In the genomic region with DNA sequence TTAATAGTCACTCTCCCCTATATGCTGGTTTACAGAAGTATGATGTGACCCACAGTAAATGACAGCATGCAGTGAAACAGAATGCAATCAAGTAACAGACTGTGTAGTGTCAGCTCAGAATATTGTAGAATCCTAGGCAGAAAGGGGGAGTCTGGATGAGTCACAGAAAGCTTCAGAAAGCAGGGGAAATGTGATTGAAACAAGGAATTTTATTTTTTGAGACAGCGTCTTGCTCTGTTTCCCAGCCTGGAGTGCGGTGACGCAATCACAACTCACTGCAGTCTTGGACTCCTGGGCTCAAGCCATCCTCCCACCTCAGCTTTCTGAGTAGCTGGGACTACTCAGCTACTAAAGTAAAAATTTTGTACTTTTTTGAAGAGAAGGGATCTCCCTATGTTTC, we compare ENCODE assay signal across 19 cellular contexts.
A peak's percentile ranks its signal among the peaks of the same experiment; 100 is the strongest.
DNase-seq lines count a peak whose midpoint lies in the region; ATAC-seq, FAIRE-seq and TF ChIP-seq lines count a peak whose summit lies in the region.
"Had no signal": no experiment of that assay in that cellular context is flagged by ENCODE, and none has a peak within 500 bp of the region (broad histone marks: within the 10 kb centered on the region; RNA-seq: fewer than 3 reads in every experiment).

No MANE protein-coding gene starts in this region.

- H4K20me1 ChIP-seq in astrocyte (ENCODE audit: insufficient read depth, low read length): no peaks in the 10 kb centered on the region
- H4K20me1 ChIP-seq in smooth muscle cell (ENCODE audit: low read depth): no peaks in the 10 kb centered on the region

- H3K27me3 Mint-ChIP-seq in astrocyte (ENCODE audit: low read depth, unreplicated experiment): no peaks in the 10 kb centered on the region
- peaks cover 0 to under 1% of the 10 kb centered on the region in 2 donors for H3K27me3 Mint-ChIP-seq in stimulated activated naive B cell treated with anti-CD40 and anti-IgM and Interleukin-4, amounts not matched to agents 10 μg/mL and 1 μg/mL and 100 μg/mL, for 72 hours

- no peaks in the 10 kb centered on the region for H3K4me1 Mint-ChIP-seq in astrocyte (ENCODE audit: low read depth, unreplicated experiment)
- no peaks in the 10 kb centered on the region for H3K4me1 Mint-ChIP-seq in stimulated activated naive B cell treated with anti-CD40 and anti-IgM and Interleukin-4, amounts not matched to agents 10 μg/mL and 1 μg/mL and 100 μg/mL, for 72 hours

- H3K9me3 ChIP-seq in astrocyte (ENCODE audit: insufficient read depth, low read depth, low read length): no peaks in the 10 kb centered on the region
- H3K9me3 ChIP-seq in right atrium auricular region: no peaks in the 10 kb centered on the region
- no peaks in the 10 kb centered on the region for H3K9me3 ChIP-seq in smooth muscle cell (replicated peaks; ENCODE audit: low read depth)
- H3K9me3 ChIP-seq: SK-N-SH had no signal

- H3K4me3 Mint-ChIP-seq in astrocyte (ENCODE audit: unreplicated experiment): no peak overlapping the region
- no peak overlapping the region for H3K4me3 Mint-ChIP-seq in stimulated activated naive B cell treated with anti-CD40 and anti-IgM and Interleukin-4, amounts not matched to agents 10 μg/mL and 1 μg/mL and 100 μg/mL, for 72 hours
- H3K4me3 Mint-ChIP-seq: activated T-cell treated with anti-CD3 and anti-CD28 coated beads, Interleukin-2, amount 50 U/mL, for 4 hours had no signal

- H2AFZ ChIP-seq in astrocyte (ENCODE audit: low read depth, low read length) (no peak overlapping the region), smooth muscle cell (ENCODE audit: low read depth) (no peak overlapping the region)
- H2AFZ ChIP-seq: parathyroid adenoma had no signal

- peak; percentile 24 for DNase-seq in HT1080 (ENCODE audit: low read depth)
- DNase-seq in astrocyte (ENCODE audit: low read depth): peak; percentile 40
- DNase-seq in right atrium auricular region (ENCODE audit: low spot score): peak; percentile 73
- DNase-seq in smooth muscle cell (lab: John Stamatoyannopoulos, UW; ENCODE audit: unreplicated experiment): peak; percentile 8
- DNase-seq in stimulated activated naive B cell treated with anti-CD40 and anti-IgM and Interleukin-4, amounts not matched to agents 10 μg/mL and 1 μg/mL and 100 μg/mL, for 72 hours: no peak
- DNase-seq: activated CD4-positive, alpha-beta T cell treated with anti-CD3 and anti-CD28 coated beads, Interleukin-2, amount 50 U/mL, for 4 hours; activated T-cell treated with anti-CD3 and anti-CD28 coated beads, Interleukin-2, amount 50 U/mL, for 4 hours; C1 segment of cervical spinal cord; DMS53; Kasumi-1; NCI-H1694 treated with DMSO at 0.1 percent for 48 hours; NCI-H510A; PC-3; SK-N-SH had no signal

- H3K4me1 ChIP-seq in astrocyte (ENCODE audit: insufficient read depth, low read length): no peaks in the 10 kb centered on the region
- H3K4me1 ChIP-seq in right atrium auricular region: no peaks in the 10 kb centered on the region
- H3K4me1 ChIP-seq in smooth muscle cell (ENCODE audit: low read depth): no peaks in the 10 kb centered on the region
- H3K4me1 ChIP-seq: parathyroid adenoma had no signal

- no peak for FAIRE-seq in astrocyte (lab: Jason Lieb, UNC)
- FAIRE-seq: TTC549 had no signal

- no peaks in the 10 kb centered on the region for H3K36me3 Mint-ChIP-seq in astrocyte (ENCODE audit: low read depth, unreplicated experiment)
- no peaks in the 10 kb centered on the region for H3K36me3 Mint-ChIP-seq in stimulated activated naive B cell treated with anti-CD40 and anti-IgM and Interleukin-4, amounts not matched to agents 10 μg/mL and 1 μg/mL and 100 μg/mL, for 72 hours

- H3K36me3 ChIP-seq in astrocyte (ENCODE audit: insufficient read depth, low read length) (no peaks in the 10 kb centered on the region), right atrium auricular region (no peaks in the 10 kb centered on the region), smooth muscle cell (ENCODE audit: low read depth) (no peaks in the 10 kb centered on the region)

- no peak for ATAC-seq in stimulated activated naive B cell treated with anti-CD40 and anti-IgM and Interleukin-4, amounts not matched to agents 10 μg/mL and 1 μg/mL and 100 μg/mL, for 72 hours (replicated peaks)
- ATAC-seq in SK-N-SH treated with all-trans-retinoic acid at 6 μM for 48 hours (no peak), GM19395 (IDR thresholded peaks at IDR 0.05; ENCODE audit: unreplicated experiment) (no peak)
- ATAC-seq: activated T-cell treated with anti-CD3 and anti-CD28 coated beads, Interleukin-2, amount 50 U/mL, for 4 hours; PC-3 had no signal

- H3K79me2 ChIP-seq in astrocyte (ENCODE audit: insufficient read depth, low read length): no peaks in the 10 kb centered on the region
- no peaks in the 10 kb centered on the region for H3K79me2 ChIP-seq in smooth muscle cell (ENCODE audit: low read depth)
- H3K79me2 ChIP-seq: parathyroid adenoma had no signal

- H3K27ac ChIP-seq in astrocyte (ENCODE audit: low read depth, low read length): no peak overlapping the region
- no peak overlapping the region for H3K27ac ChIP-seq in right atrium auricular region
- peak overlapping the region; percentile 14 for H3K27ac ChIP-seq in smooth muscle cell (ENCODE audit: low read depth)
- H3K27ac ChIP-seq: epithelial cell of prostate, parathyroid adenoma had no signal

- TF ChIP-seq CTCF in astrocyte (IDR thresholded peaks at IDR 0.05; ENCODE audit: insufficient read depth, low read depth, low read length): no peak
- no peak for TF ChIP-seq CTCF in right atrium auricular region (IDR thresholded peaks at IDR 0.05)
- TF ChIP-seq CTCF in smooth muscle cell (IDR thresholded peaks at IDR 0.05; ENCODE audit: borderline replicate concordance, insufficient read depth, poor library complexity, severe bottlenecking): no peak

- H3K4me2 ChIP-seq in astrocyte (ENCODE audit: low read length) (no peak overlapping the region), smooth muscle cell (peak overlapping the region; percentile 27)
- H3K4me2 ChIP-seq: SK-N-SH had no signal

- H3K9ac ChIP-seq in astrocyte (ENCODE audit: low read length) (no peak overlapping the region), smooth muscle cell (ENCODE audit: low read depth) (no peak overlapping the region)
- H3K9ac ChIP-seq: parathyroid adenoma, SK-N-SH had no signal

- H3K27me3 ChIP-seq in astrocyte (ENCODE audit: insufficient read depth, low read length) (no peaks in the 10 kb centered on the region), right atrium auricular region (no peaks in the 10 kb centered on the region), smooth muscle cell (ENCODE audit: low read depth) (no peaks in the 10 kb centered on the region)

- H3F3A ChIP-seq in smooth muscle cell (ENCODE audit: low read depth): no peaks in the 10 kb centered on the region

- no peaks in the 10 kb centered on the region for H3K9me3 Mint-ChIP-seq in astrocyte (ENCODE audit: unreplicated experiment)
- H3K9me3 Mint-ChIP-seq in stimulated activated naive B cell treated with anti-CD40 and anti-IgM and Interleukin-4, amounts not matched to agents 10 μg/mL and 1 μg/mL and 100 μg/mL, for 72 hours: peaks cover 0 to 3% of the 10 kb centered on the region in 2 donors
- H3K9me3 Mint-ChIP-seq: activated T-cell treated with anti-CD3 and anti-CD28 coated beads, Interleukin-2, amount 50 U/mL, for 4 hours had no signal

- no peak overlapping the region for H3K4me3 ChIP-seq in astrocyte (ENCODE audit: insufficient read depth, low read depth, low read length)
- H3K4me3 ChIP-seq in right atrium auricular region: no peak overlapping the region
- H3K4me3 ChIP-seq in smooth muscle cell: no peak overlapping the region

- 46% methylated on average over 3 of the region's 3 CpGs for WGBS in smooth muscle cell (ENCODE audit: low lambda C conversion rate)

- no peak overlapping the region for H3K27ac Mint-ChIP-seq in astrocyte (ENCODE audit: unreplicated experiment)
- H3K27ac Mint-ChIP-seq in stimulated activated naive B cell treated with anti-CD40 and anti-IgM and Interleukin-4, amounts not matched to agents 10 μg/mL and 1 μg/mL and 100 μg/mL, for 72 hours: no peak overlapping the region

TF ChIP-seq in SK-N-SH treated with all-trans-retinoic acid at 6 μM for 48 hours, 23 proteins besides CTCF, POLR2A, EP300 and RAD21:
- TF ChIP-seq PPARA (CRISPR knock-in tag; IDR thresholded peaks at IDR 0.05; ENCODE audit: borderline replicate concordance): no peak
- no peak for TF ChIP-seq ZNF70 (CRISPR knock-in tag; IDR thresholded peaks at IDR 0.05)
- TF ChIP-seq, protein P1, sequence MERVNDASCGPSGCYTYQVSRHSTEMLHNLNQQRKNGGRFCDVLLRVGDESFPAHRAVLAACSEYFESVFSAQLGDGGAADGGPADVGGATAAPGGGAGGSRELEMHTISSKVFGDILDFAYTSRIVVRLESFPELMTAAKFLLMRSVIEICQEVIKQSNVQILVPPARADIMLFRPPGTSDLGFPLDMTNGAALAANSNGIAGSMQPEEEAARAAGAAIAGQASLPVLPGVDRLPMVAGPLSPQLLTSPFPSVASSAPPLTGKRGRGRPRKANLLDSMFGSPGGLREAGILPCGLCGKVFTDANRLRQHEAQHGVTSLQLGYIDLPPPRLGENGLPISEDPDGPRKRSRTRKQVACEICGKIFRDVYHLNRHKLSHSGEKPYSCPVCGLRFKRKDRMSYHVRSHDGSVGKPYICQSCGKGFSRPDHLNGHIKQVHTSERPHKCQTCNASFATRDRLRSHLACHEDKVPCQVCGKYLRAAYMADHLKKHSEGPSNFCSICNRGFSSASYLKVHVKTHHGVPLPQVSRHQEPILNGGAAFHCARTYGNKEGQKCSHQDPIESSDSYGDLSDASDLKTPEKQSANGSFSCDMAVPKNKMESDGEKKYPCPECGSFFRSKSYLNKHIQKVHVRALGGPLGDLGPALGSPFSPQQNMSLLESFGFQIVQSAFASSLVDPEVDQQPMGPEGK (CRISPR knock-in tag; IDR thresholded peaks at IDR 0.05; ENCODE audit: borderline replicate concordance): no peak
- TF ChIP-seq SNAI2 (CRISPR knock-in tag; IDR thresholded peaks at IDR 0.05): no peak
- TF ChIP-seq TCF4 (CRISPR knock-in tag; IDR thresholded peaks at IDR 0.05; ENCODE audit: borderline replicate concordance): no peak
- TF ChIP-seq, protein P2, sequence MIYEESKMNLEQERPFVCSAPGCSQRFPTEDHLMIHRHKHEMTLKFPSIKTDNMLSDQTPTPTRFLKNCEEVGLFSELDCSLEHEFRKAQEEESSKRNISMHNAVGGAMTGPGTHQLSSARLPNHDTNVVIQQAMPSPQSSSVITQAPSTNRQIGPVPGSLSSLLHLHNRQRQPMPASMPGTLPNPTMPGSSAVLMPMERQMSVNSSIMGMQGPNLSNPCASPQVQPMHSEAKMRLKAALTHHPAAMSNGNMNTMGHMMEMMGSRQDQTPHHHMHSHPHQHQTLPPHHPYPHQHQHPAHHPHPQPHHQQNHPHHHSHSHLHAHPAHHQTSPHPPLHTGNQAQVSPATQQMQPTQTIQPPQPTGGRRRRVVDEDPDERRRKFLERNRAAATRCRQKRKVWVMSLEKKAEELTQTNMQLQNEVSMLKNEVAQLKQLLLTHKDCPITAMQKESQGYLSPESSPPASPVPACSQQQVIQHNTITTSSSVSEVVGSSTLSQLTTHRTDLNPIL (CRISPR knock-in tag; IDR thresholded peaks at IDR 0.05; ENCODE audit: low read depth): no peak
- TF ChIP-seq ZC3H10 (CRISPR knock-in tag; IDR thresholded peaks at IDR 0.05): no peak
- no peak for TF ChIP-seq ZFP30 (CRISPR knock-in tag; IDR thresholded peaks at IDR 0.05)
- no peak for TF ChIP-seq ZFP3 (CRISPR knock-in tag; IDR thresholded peaks at IDR 0.05)
